9 cellular contexts compared by ENCODE assay signal in the genomic region with DNA sequence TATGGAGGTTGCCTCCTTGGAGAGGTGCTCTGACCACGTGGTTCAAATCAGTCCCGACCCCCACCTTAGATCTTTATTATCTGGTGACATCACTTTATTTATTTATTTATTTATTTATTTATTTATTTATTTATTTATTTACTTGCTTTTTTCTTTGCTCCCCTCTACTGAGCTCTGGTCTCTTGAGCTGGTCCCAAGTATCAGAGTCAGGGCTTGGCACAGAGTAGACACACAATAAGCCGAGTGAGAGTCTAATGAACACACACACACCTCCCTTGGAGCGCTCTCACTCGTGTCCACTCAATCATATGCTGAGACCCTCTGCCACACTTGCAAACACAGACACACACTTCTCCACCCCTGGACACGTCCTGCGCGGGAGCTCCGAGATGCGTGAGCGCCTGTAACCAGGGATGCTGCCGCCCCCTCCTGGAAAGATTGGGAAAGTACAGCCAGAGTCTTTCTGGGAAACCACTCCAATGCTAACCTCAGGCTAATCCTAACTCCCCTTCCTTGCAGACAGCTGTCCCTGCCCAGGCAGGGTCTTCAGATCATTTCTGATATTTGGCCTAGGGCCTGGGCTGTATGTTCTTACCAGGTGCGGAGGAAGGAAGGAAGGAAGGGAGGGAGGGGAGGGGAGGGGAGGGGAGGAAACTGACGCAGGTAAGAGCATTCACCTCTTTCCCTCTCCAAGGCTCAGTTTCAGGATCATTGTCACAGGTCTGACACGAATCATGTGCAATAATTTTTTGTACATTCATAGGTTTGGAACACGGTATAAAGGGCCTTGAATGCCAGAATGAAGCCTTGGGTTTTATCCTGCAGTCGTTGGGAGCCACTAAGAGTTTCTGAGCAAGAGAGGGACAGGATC.
DNase-seq lines count a peak whose midpoint lies in the region; ATAC-seq and TF ChIP-seq lines count a peak whose summit lies in the region.
"Had no signal": no experiment of that assay in that cellular context is flagged by ENCODE, and none has a peak within 500 bp of the region (broad histone marks: within the 10 kb centered on the region; RNA-seq: fewer than 3 reads in every experiment).

No MANE protein-coding gene starts in this region.

- H3K4me1 Mint-ChIP-seq in osteocyte (ENCODE audit: unreplicated experiment), result peaks cover 3% of the 10 kb centered on the region

- H3K27me3 ChIP-seq in thyroid gland, result no peaks in the 10 kb centered on the region

- no peak overlapping the region for H3K4me3 ChIP-seq in thyroid gland (replicated peaks in 1 of 3)

- no peak overlapping the region for H3K27ac Mint-ChIP-seq in osteocyte (ENCODE audit: unreplicated experiment)

- peak; percentile 51 for DNase-seq in DMS114 treated with DMSO at 0.1 percent for 48 hours (lab: John Stamatoyannopoulos, UW; ENCODE audit: unreplicated experiment)
- DNase-seq in HuH-7 (ENCODE audit: low spot score), result peak; percentile 87
- DNase-seq in RPMI7951 (ENCODE audit: low read depth), result peak; percentile 59
- peak; percentile 37 for DNase-seq in activated effector memory CD4-positive, alpha-beta T cell treated with Interleukin-2 at 50 U/mL for 16 hours
- DNase-seq in foreskin melanocyte, result peak; percentile 33
- no peak for DNase-seq in osteocyte (ENCODE audit: extremely low spot score, unreplicated experiment)
- peak; percentile 65 to 71 for DNase-seq in thyroid gland

- no peak for ATAC-seq in HG02759 (IDR thresholded peaks at IDR 0.05; ENCODE audit: unreplicated experiment)

- H3K36me3 Mint-ChIP-seq in osteocyte (ENCODE audit: unreplicated experiment), result no peaks in the 10 kb centered on the region

- H3K9me3 ChIP-seq in thyroid gland, result no peaks in the 10 kb centered on the region

- WGBS in thyroid gland, 2 donors, result 19 to 21% methylated on average over 16 to 17 of the region's 17 CpGs

- H3K27me3 Mint-ChIP-seq in osteocyte (ENCODE audit: unreplicated experiment), result peaks cover 27% of the 10 kb centered on the region

- H3K4me1 ChIP-seq in thyroid gland, result no peaks in the 10 kb centered on the region

- intact Hi-C loops in thyroid gland (cut with DNase I), result loop anchor here (5.0 kb wide), 1 partner anchor 205 kb away; no protein-coding TSS in a partner anchor

- peak overlapping the region; percentile 36 for H3K4me3 Mint-ChIP-seq in osteocyte (ENCODE audit: unreplicated experiment)

- peak; percentile 95 for TF ChIP-seq CTCF in osteocyte (IDR thresholded peaks at IDR 0.05)
- TF ChIP-seq CTCF in thyroid gland (IDR thresholded peaks at IDR 0.05), result peak; percentile 67 to 90 (median 84)

- H3K9me3 Mint-ChIP-seq in osteocyte (ENCODE audit: unreplicated experiment), result no peaks in the 10 kb centered on the region

- H3K27ac ChIP-seq in thyroid gland, result no peak overlapping the region
- H3K27ac ChIP-seq: epithelial cell of prostate had no signal

- no peak for TF ChIP-seq POLR2A in thyroid gland (IDR thresholded peaks at IDR 0.05)

- H3K36me3 ChIP-seq in thyroid gland, result no peaks in the 10 kb centered on the region
